In genomic region chr7:95549818-95550529, GRCh38 we compare ENCODE assay signal across 1 cellular context.
TF ChIP-seq lines count a peak whose summit lies in the region.

No MANE protein-coding gene starts in this region.

TF ChIP-seq in K562, 482 proteins besides CTCF, POLR2A, EP300 and RAD21 (continued from another document and continues in another):
- peak in 1 of 3 experiments; percentile 73; a peak in 2 of 6 replicates for TF ChIP-seq ZBTB11 (CRISPR knock-in tag; IDR thresholded peaks at IDR 0.05)
- no peak for TF ChIP-seq PCBP1 (IDR thresholded peaks at IDR 0.05; ENCODE audit: low read depth, low read length, poor library complexity, severe bottlenecking)
- no peak for TF ChIP-seq ZFP1 (CRISPR knock-in tag; IDR thresholded peaks at IDR 0.05)
- no peak for TF ChIP-seq NKRF (IDR thresholded peaks at IDR 0.05; ENCODE audit: borderline replicate concordance)
- no peak for TF ChIP-seq ZNF696 (CRISPR knock-in tag; conservative IDR thresholded peaks at IDR 0.05)
- TF ChIP-seq ZNF354B (CRISPR knock-in tag; IDR thresholded peaks at IDR 0.05), result no peak
- TF ChIP-seq HMBOX1 (IDR thresholded peaks at IDR 0.05), result peak; percentile 86
- no peak for TF ChIP-seq FUS (optimal IDR thresholded peaks at IDR 0.05; ENCODE audit: low read depth, low read length)
- no peak for TF ChIP-seq RBM25 (IDR thresholded peaks at IDR 0.05; ENCODE audit: low read depth, low read length, severe bottlenecking)
- TF ChIP-seq ZNF589 (CRISPR knock-in tag; IDR thresholded peaks at IDR 0.05; ENCODE audit: low read depth), result 0 out of 2 replicates have a peak, but pooled peaks have one; percentile 80
- no peak for TF ChIP-seq FOXM1 (IDR thresholded peaks at IDR 0.05; ENCODE audit: low read depth)
- no peak for TF ChIP-seq FOXM1 (CRISPR knock-in tag; IDR thresholded peaks at IDR 0.05; ENCODE audit: low read depth)
- TF ChIP-seq C11orf30 (IDR thresholded peaks at IDR 0.05; ENCODE audit: low read depth), result no peak
- TF ChIP-seq HMG20A (CRISPR knock-in tag; conservative IDR thresholded peaks at IDR 0.05), result no peak
- no peak for TF ChIP-seq ZNF77 (CRISPR knock-in tag; IDR thresholded peaks at IDR 0.05)
- peak; percentile 53; the same call in 1 of the 2 replicates for TF ChIP-seq GATA2 (CRISPR knock-in tag; IDR thresholded peaks at IDR 0.05)
- TF ChIP-seq DIDO1 (tag; IDR thresholded peaks at IDR 0.05; ENCODE audit: low read depth), result 0 out of 2 replicates have a peak, but pooled peaks have one; percentile 40
- no peak for TF ChIP-seq ZNF79 (CRISPR knock-in tag; IDR thresholded peaks at IDR 0.05; ENCODE audit: low read depth)
- no peak for TF ChIP-seq ARID3B (CRISPR knock-in tag; IDR thresholded peaks at IDR 0.05; ENCODE audit: borderline replicate concordance)
- TF ChIP-seq SMARCC2 (IDR thresholded peaks at IDR 0.05; ENCODE audit: low read depth), result peak; percentile 62; the same call in 1 of the 2 replicates
- no peak for TF ChIP-seq CXXC5 (CRISPR knock-in tag; IDR thresholded peaks at IDR 0.05)
- no peak for TF ChIP-seq TGIF2 (CRISPR knock-in tag; IDR thresholded peaks at IDR 0.05)
- no peak for TF ChIP-seq CUX1 (CRISPR knock-in tag; IDR thresholded peaks at IDR 0.05)
- no peak for TF ChIP-seq RBM34 (IDR thresholded peaks at IDR 0.05; ENCODE audit: borderline replicate concordance, insufficient read depth, low read length)
- TF ChIP-seq SMARCE1 (IDR thresholded peaks at IDR 0.05), result peak; percentile 84
- no peak for TF ChIP-seq SRSF7 (optimal IDR thresholded peaks at IDR 0.05; ENCODE audit: low read depth, low read length)
- TF ChIP-seq RUNX1 (IDR thresholded peaks at IDR 0.05; ENCODE audit: low read depth), result no peak
- no peak for TF ChIP-seq MEF2A (IDR thresholded peaks at IDR 0.05; ENCODE audit: control insufficient read depth, low read depth, low read length)
- peak; percentile 65; the same call in 1 of the 2 replicates for TF ChIP-seq PKNOX1 (IDR thresholded peaks at IDR 0.05)
- TF ChIP-seq POLR2H (tag; IDR thresholded peaks at IDR 0.05; ENCODE audit: low read depth), result no peak
- no peak for TF ChIP-seq ETV5 (CRISPR knock-in tag; IDR thresholded peaks at IDR 0.05; ENCODE audit: low read depth)
- no peak for TF ChIP-seq TCFL5 (CRISPR knock-in tag; conservative IDR thresholded peaks at IDR 0.05)
- no peak for TF ChIP-seq CTCFL (IDR thresholded peaks at IDR 0.05; ENCODE audit: borderline replicate concordance, insufficient read depth, low read depth, low read length, poor library complexity, severe bottlenecking)
- TF ChIP-seq ZEB2 (IDR thresholded peaks at IDR 0.05), result 0 out of 2 replicates have a peak, but pooled peaks have one; percentile 26
- TF ChIP-seq FOXK2 (conservative IDR thresholded peaks at IDR 0.05 in 1 of 2, IDR thresholded peaks at IDR 0.05 in 1 of 2; ENCODE audit: low read depth in 2 of 2), result 0 out of 4 replicates have a peak, but pooled peaks of 1 of the 2 experiments have one; percentile 21
- TF ChIP-seq CREM (IDR thresholded peaks at IDR 0.05; ENCODE audit: low read depth), result peak; percentile 54; the same call in 1 of the 2 replicates
- no peak for TF ChIP-seq ATF2 (CRISPR knock-in tag; IDR thresholded peaks at IDR 0.05)
- TF ChIP-seq SP2 (IDR thresholded peaks at IDR 0.05; ENCODE audit: extremely low read depth, low read depth, low read length, poor library complexity, severe bottlenecking), result no peak
- no peak for TF ChIP-seq NR4A1 (CRISPR knock-in tag; IDR thresholded peaks at IDR 0.05)
- TF ChIP-seq NR4A1 (tag; IDR thresholded peaks at IDR 0.05), result no peak
- TF ChIP-seq TFE3 (CRISPR knock-in tag; IDR thresholded peaks at IDR 0.05), result no peak
- no peak for TF ChIP-seq SAFB (IDR thresholded peaks at IDR 0.05; ENCODE audit: borderline replicate concordance, low read depth, low read length)
- no peak for TF ChIP-seq ZSCAN32 (CRISPR knock-in tag; IDR thresholded peaks at IDR 0.05)
- TF ChIP-seq NFATC3 (IDR thresholded peaks at IDR 0.05), result no peak
- TF ChIP-seq GABPB1 (CRISPR knock-in tag; IDR thresholded peaks at IDR 0.05), result no peak
- no peak for TF ChIP-seq RBM22 (IDR thresholded peaks at IDR 0.05; ENCODE audit: low read depth, low read length, poor library complexity, severe bottlenecking)
